In genomic region chr21:33985117-33986050, GRCh38 we compare ENCODE assay signal across 1 cellular context.
TF ChIP-seq lines count a peak whose summit lies in the region.

No MANE protein-coding gene starts in this region.

TF ChIP-seq in HEK293, 187 proteins besides CTCF, POLR2A, EP300 and RAD21 (continued from another document and continues in another):
- TF ChIP-seq ATF2 (tag by site-specific recombination; IDR thresholded peaks at IDR 0.05; ENCODE audit: low read depth): no peak
- TF ChIP-seq ZNF600 (tag by site-specific recombination; IDR thresholded peaks at IDR 0.05): no peak
- no peak for TF ChIP-seq MZF1 (tag by site-specific recombination; IDR thresholded peaks at IDR 0.05; ENCODE audit: borderline replicate concordance)
- TF ChIP-seq HOXC10 (CRISPR knock-in tag; IDR thresholded peaks at IDR 0.05): no peak
- no peak for TF ChIP-seq ZNF623 (tag by site-specific recombination; IDR thresholded peaks at IDR 0.05)
- TF ChIP-seq GLI2 (tag by site-specific recombination; IDR thresholded peaks at IDR 0.05; ENCODE audit: borderline replicate concordance, low read depth): no peak
- TF ChIP-seq ZNF658 (tag by site-specific recombination; IDR thresholded peaks at IDR 0.05): no peak
- 0 out of 2 replicates have a peak, but pooled peaks have one; percentile 29 for TF ChIP-seq ZNF521 (tag by site-specific recombination; IDR thresholded peaks at IDR 0.05)
- no peak for TF ChIP-seq KLF10 (tag by site-specific recombination; IDR thresholded peaks at IDR 0.05)
- TF ChIP-seq ZNF585B (tag by site-specific recombination; IDR thresholded peaks at IDR 0.05): no peak
- TF ChIP-seq GFI1B (tag by site-specific recombination; IDR thresholded peaks at IDR 0.05): no peak
- no peak for TF ChIP-seq ZSCAN5A (tag by site-specific recombination; IDR thresholded peaks at IDR 0.05)
- no peak for TF ChIP-seq ZNF654 (tag by site-specific recombination; IDR thresholded peaks at IDR 0.05; ENCODE audit: low read depth)
- peak; percentile 32; the same call in 1 of the 2 replicates for TF ChIP-seq ZBTB48 (tag by site-specific recombination; IDR thresholded peaks at IDR 0.05)
- TF ChIP-seq ZNF792 (tag by site-specific recombination; IDR thresholded peaks at IDR 0.05): no peak
- TF ChIP-seq ZNF645 (tag by site-specific recombination; IDR thresholded peaks at IDR 0.05): no peak
- peak; percentile 25; the same call in 1 of the 2 replicates for TF ChIP-seq ZNF157 (tag by site-specific recombination; IDR thresholded peaks at IDR 0.05)
- TF ChIP-seq ZNF324 (tag by site-specific recombination; IDR thresholded peaks at IDR 0.05): no peak
- peak; percentile 73; the same call in 1 of the 2 replicates for TF ChIP-seq ZNF311 (tag by site-specific recombination; IDR thresholded peaks at IDR 0.05; ENCODE audit: borderline replicate concordance)
- TF ChIP-seq ZNF266 (tag by site-specific recombination; IDR thresholded peaks at IDR 0.05; ENCODE audit: low read depth): peak; percentile 41
- TF ChIP-seq ZNF830 (tag by site-specific recombination; IDR thresholded peaks at IDR 0.05; ENCODE audit: low read depth): no peak
- no peak for TF ChIP-seq ZNF248 (tag by site-specific recombination; IDR thresholded peaks at IDR 0.05)
- no peak for TF ChIP-seq ZNF19 (tag by site-specific recombination; IDR thresholded peaks at IDR 0.05; ENCODE audit: low read depth)
- TF ChIP-seq ZNF223 (tag by site-specific recombination; IDR thresholded peaks at IDR 0.05): no peak
- no peak for TF ChIP-seq ZNF510 (tag by site-specific recombination; IDR thresholded peaks at IDR 0.05; ENCODE audit: insufficient replicate concordance)
- no peak for TF ChIP-seq ZNF529 (tag by site-specific recombination; IDR thresholded peaks at IDR 0.05; ENCODE audit: insufficient replicate concordance)
- 0 out of 2 replicates have a peak, but pooled peaks have one; percentile 40 for TF ChIP-seq ZNF670 (tag by site-specific recombination; IDR thresholded peaks at IDR 0.05; ENCODE audit: low read depth)
- TF ChIP-seq ZNF837 (tag by site-specific recombination; IDR thresholded peaks at IDR 0.05): no peak
- no peak for TF ChIP-seq ZBTB1 (tag by site-specific recombination; IDR thresholded peaks at IDR 0.05)
- TF ChIP-seq OVOL3 (tag by site-specific recombination; IDR thresholded peaks at IDR 0.05): no peak
- TF ChIP-seq ZNF2 (tag by site-specific recombination; IDR thresholded peaks at IDR 0.05): no peak
- no peak for TF ChIP-seq ZBTB10 (tag by site-specific recombination; IDR thresholded peaks at IDR 0.05)
- peak; percentile 62; the same call in 1 of the 2 replicates for TF ChIP-seq ZNF239 (tag by site-specific recombination; IDR thresholded peaks at IDR 0.05)
- TF ChIP-seq, protein P1, sequence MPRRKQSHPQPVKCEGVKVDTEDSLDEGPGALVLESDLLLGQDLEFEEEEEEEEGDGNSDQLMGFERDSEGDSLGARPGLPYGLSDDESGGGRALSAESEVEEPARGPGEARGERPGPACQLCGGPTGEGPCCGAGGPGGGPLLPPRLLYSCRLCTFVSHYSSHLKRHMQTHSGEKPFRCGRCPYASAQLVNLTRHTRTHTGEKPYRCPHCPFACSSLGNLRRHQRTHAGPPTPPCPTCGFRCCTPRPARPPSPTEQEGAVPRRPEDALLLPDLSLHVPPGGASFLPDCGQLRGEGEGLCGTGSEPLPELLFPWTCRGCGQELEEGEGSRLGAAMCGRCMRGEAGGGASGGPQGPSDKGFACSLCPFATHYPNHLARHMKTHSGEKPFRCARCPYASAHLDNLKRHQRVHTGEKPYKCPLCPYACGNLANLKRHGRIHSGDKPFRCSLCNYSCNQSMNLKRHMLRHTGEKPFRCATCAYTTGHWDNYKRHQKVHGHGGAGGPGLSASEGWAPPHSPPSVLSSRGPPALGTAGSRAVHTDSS (tag by site-specific recombination; IDR thresholded peaks at IDR 0.05): no peak
- TF ChIP-seq ZNF501 (tag by site-specific recombination; IDR thresholded peaks at IDR 0.05): no peak
- no peak for TF ChIP-seq TRIM28 (IDR thresholded peaks at IDR 0.05; ENCODE audit: borderline replicate concordance, low read length)
- TF ChIP-seq ZXDB (tag by site-specific recombination; IDR thresholded peaks at IDR 0.05): no peak
- TF ChIP-seq, protein P2, sequence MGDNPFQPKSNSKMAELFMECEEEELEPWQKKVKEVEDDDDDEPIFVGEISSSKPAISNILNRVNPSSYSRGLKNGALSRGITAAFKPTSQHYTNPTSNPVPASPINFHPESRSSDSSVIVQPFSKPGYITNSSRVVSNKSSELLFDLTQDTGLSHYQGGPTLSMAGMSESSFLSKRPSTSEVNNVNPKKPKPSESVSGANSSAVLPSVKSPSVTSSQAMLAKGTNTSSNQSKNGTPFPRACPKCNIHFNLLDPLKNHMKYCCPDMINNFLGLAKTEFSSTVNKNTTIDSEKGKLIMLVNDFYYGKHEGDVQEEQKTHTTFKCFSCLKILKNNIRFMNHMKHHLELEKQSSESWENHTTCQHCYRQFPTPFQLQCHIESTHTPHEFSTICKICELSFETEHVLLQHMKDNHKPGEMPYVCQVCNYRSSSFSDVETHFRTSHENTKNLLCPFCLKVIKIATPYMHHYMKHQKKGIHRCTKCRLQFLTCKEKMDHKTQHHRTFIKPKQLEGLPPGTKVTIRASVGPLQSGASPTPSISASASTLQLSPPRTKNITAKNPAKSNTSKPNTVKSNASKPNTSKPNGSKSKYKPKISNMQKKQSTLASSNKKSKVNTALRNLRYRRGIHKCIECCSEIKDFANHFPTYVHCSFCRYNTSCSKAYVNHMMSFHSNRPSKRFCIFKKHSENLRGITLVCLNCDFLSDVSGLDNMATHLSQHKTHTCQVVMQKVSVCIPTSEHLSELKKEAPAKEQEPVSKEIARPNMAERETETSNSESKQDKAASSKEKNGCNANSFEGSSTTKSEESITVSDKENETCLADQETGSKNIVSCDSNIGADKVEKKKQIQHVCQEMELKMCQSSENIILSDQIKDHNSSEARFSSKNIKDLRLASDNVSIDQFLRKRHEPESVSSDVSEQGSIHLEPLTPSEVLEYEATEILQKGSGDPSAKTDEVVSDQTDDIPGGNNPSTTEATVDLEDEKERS (tag by site-specific recombination; IDR thresholded peaks at IDR 0.05): no peak
- TF ChIP-seq ZNF274 (IDR thresholded peaks at IDR 0.05; ENCODE audit: low read length): no peak
- TF ChIP-seq ZNF274 (tag by site-specific recombination; IDR thresholded peaks at IDR 0.05; ENCODE audit: borderline replicate concordance): 0 out of 2 replicates have a peak, but pooled peaks have one; percentile 31
- no peak for TF ChIP-seq IKZF3 (tag by site-specific recombination; IDR thresholded peaks at IDR 0.05)
- no peak for TF ChIP-seq PRDM1 (tag by site-specific recombination; IDR thresholded peaks at IDR 0.05)
- TF ChIP-seq ZFP3 (tag by site-specific recombination; IDR thresholded peaks at IDR 0.05; ENCODE audit: low read depth): no peak
- TF ChIP-seq ZNF473 (tag by site-specific recombination; IDR thresholded peaks at IDR 0.05): peak; percentile 73; the same call in 1 of the 2 replicates
- no peak for TF ChIP-seq KLF17 (tag by site-specific recombination; IDR thresholded peaks at IDR 0.05)
- TF ChIP-seq, protein P3, sequence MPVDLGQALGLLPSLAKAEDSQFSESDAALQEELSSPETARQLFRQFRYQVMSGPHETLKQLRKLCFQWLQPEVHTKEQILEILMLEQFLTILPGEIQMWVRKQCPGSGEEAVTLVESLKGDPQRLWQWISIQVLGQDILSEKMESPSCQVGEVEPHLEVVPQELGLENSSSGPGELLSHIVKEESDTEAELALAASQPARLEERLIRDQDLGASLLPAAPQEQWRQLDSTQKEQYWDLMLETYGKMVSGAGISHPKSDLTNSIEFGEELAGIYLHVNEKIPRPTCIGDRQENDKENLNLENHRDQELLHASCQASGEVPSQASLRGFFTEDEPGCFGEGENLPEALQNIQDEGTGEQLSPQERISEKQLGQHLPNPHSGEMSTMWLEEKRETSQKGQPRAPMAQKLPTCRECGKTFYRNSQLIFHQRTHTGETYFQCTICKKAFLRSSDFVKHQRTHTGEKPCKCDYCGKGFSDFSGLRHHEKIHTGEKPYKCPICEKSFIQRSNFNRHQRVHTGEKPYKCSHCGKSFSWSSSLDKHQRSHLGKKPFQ (tag by site-specific recombination; IDR thresholded peaks at IDR 0.05): peak; percentile 88
- TF ChIP-seq ZNF514 (tag by site-specific recombination; IDR thresholded peaks at IDR 0.05): no peak
- TF ChIP-seq, protein P4, sequence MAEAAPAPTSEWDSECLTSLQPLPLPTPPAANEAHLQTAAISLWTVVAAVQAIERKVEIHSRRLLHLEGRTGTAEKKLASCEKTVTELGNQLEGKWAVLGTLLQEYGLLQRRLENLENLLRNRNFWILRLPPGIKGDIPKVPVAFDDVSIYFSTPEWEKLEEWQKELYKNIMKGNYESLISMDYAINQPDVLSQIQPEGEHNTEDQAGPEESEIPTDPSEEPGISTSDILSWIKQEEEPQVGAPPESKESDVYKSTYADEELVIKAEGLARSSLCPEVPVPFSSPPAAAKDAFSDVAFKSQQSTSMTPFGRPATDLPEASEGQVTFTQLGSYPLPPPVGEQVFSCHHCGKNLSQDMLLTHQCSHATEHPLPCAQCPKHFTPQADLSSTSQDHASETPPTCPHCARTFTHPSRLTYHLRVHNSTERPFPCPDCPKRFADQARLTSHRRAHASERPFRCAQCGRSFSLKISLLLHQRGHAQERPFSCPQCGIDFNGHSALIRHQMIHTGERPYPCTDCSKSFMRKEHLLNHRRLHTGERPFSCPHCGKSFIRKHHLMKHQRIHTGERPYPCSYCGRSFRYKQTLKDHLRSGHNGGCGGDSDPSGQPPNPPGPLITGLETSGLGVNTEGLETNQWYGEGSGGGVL (tag by site-specific recombination; IDR thresholded peaks at IDR 0.05): no peak
- TF ChIP-seq ZNF629 (tag by site-specific recombination; IDR thresholded peaks at IDR 0.05): no peak
- TF ChIP-seq ZNF221 (tag by site-specific recombination; IDR thresholded peaks at IDR 0.05; ENCODE audit: borderline replicate concordance): no peak
- TF ChIP-seq ZNF791 (tag by site-specific recombination; IDR thresholded peaks at IDR 0.05): peak; percentile 12; the same call in 1 of the 2 replicates
- no peak for TF ChIP-seq KLF16 (tag by site-specific recombination; IDR thresholded peaks at IDR 0.05)
- no peak for TF ChIP-seq ZNF394 (tag by site-specific recombination; IDR thresholded peaks at IDR 0.05; ENCODE audit: borderline replicate concordance)
- peak; percentile 99 for TF ChIP-seq ZFHX2 (tag by site-specific recombination; conservative IDR thresholded peaks at IDR 0.05)
